20 cellular contexts compared by ENCODE assay signal in genomic region chr17:74426551-74427047, GRCh38. TPM values are rescaled to one million over a fixed set of nuclear protein-coding genes. Genes with fewer than 3 reads are reported as not detected.
DNase-seq lines count a peak whose midpoint lies in the region; ATAC-seq, FAIRE-seq and TF ChIP-seq lines count a peak whose summit lies in the region.
"Had no signal": no experiment of that assay in that cellular context is flagged by ENCODE, and none has a peak within 500 bp of the region (broad histone marks: within the 10 kb centered on the region; RNA-seq: fewer than 3 reads in every experiment).

No MANE protein-coding gene starts in this region.

- POLR2A ChIA-PET in HCT116 (lab: Charles Lee): no interaction called here

- no peak for TF ChIP-seq RAD21 in HCT116 (IDR thresholded peaks at IDR 0.05; ENCODE audit: low read depth)

- RAD21 ChIA-PET in HCT116 (lab: Charles Lee; ENCODE audit: low non-redundant PET in 1 of 2, low total read pairs in 2 of 2, uncharacterized antibody in 2 of 2, unreplicated experiment in 2 of 2): no interaction called here

- DNase-seq in HCT116 (ENCODE audit: low read depth, low spot score): no peak
- no peak for DNase-seq in ascending aorta (ENCODE audit: low spot score in 2 of 2)
- DNase-seq in kidney: no peak
- no peak for DNase-seq in gastrocnemius medialis
- DNase-seq in stimulated activated naive CD4-positive, alpha-beta T cell treated with Interleukin-2 at 50 U/mL for 16 hours (lab: John Stamatoyannopoulos, UW): no peak
- no peak for DNase-seq in NOMO-1 treated with dmso at 0.1 percent for 144 hours (lab: John Stamatoyannopoulos, UW; ENCODE audit: unreplicated experiment)
- DNase-seq in NCI-H1694 treated with DMSO at 0.1 percent for 48 hours (lab: John Stamatoyannopoulos, UW): no peak
- no peak for DNase-seq in anterior cingulate cortex (lab: John Stamatoyannopoulos, UW)
- DNase-seq: activated naive CD4-positive, alpha-beta T cell treated with anti-CD3 and anti-CD28 coated beads, Interleukin-2, amount 50 U/mL, for 16 hours; IMR-90; NCI-H1436; NCI-H510A treated with DMSO at 0.1 percent for 48 hours; posterior cingulate gyrus; stimulated activated CD4-positive, alpha-beta T cell treated with anti-CD3 and anti-CD28 coated beads, Interleukin-4, amount 100 ng/mL, for 4 hours; stimulated activated naive CD8-positive, alpha-beta T cell treated with anti-CD3 and anti-CD28 coated beads, Interleukin-15, amount 100 ng/mL, for 72 hours had no signal

- ATAC-seq in HCT116: no peak
- no peak for ATAC-seq in gastrocnemius medialis
- ATAC-seq: stimulated activated naive CD8-positive, alpha-beta T cell treated with anti-CD3 and anti-CD28 coated beads, Interleukin-15, amount 100 ng/mL, for 72 hours had no signal

- H3K27ac ChIP-seq in HCT116 (ENCODE audit: low read depth, low read length) (no peak overlapping the region), ascending aorta (peak overlapping the region; percentile 55 to 99), kidney (ENCODE audit: low read depth in 2 of 2, low read length in 2 of 2) (peak overlapping the region; percentile 89 to 90), gastrocnemius medialis (peak overlapping the region; percentile 96 to 99 (median 98))

- H3K27me3 ChIP-seq in HCT116 (ENCODE audit: insufficient read depth, low read length) (no peaks in the 10 kb centered on the region), ascending aorta (no peaks in the 10 kb centered on the region), gastrocnemius medialis (no peaks in the 10 kb centered on the region)

- H3K9ac ChIP-seq in HCT116 (ENCODE audit: low read length): no peak overlapping the region
- H3K9ac ChIP-seq in kidney (ENCODE audit: low read length in 2 of 2): peak overlapping the region; percentile 26 to 35

- TF ChIP-seq CTCF in HCT116 (IDR thresholded peaks at IDR 0.05 in 2 of 3, conservative IDR thresholded peaks at IDR 0.05 in 1 of 3; ENCODE audit: borderline replicate concordance in 1 of 3, insufficient read depth in 1 of 3, low read depth in 2 of 3, low read length in 2 of 3) (no peak), ascending aorta (IDR thresholded peaks at IDR 0.05) (no peak), kidney (IDR thresholded peaks at IDR 0.05; ENCODE audit: borderline replicate concordance, extremely low read depth, insufficient read depth) (no peak), gastrocnemius medialis (IDR thresholded peaks at IDR 0.05 in 4 of 5, conservative IDR thresholded peaks at IDR 0.05 in 1 of 5) (no peak)

- H3K4me1 ChIP-seq in HCT116 (ENCODE audit: control insufficient read depth in 1 of 2, insufficient read depth in 2 of 2, low read length in 2 of 2) (peaks cover 32 to 43% of the 10 kb centered on the region in 2 experiments), ascending aorta (peaks cover 9 to 29% of the 10 kb centered on the region in 2 donors), kidney (ENCODE audit: control insufficient read depth in 1 of 2, insufficient read depth in 1 of 2, low read depth in 1 of 2, low read length in 2 of 2) (peaks cover 29 to 34% of the 10 kb centered on the region in 2 donors), gastrocnemius medialis (peaks cover 55 to 65% of the 10 kb centered on the region in 2 donors)

- no peaks in the 10 kb centered on the region for H3K36me3 ChIP-seq in HCT116 (ENCODE audit: control insufficient read depth in 1 of 2, insufficient read depth in 2 of 2, low read length in 2 of 2)
- no peaks in the 10 kb centered on the region for H3K36me3 ChIP-seq in ascending aorta
- no peaks in the 10 kb centered on the region for H3K36me3 ChIP-seq in kidney (ENCODE audit: control insufficient read depth in 1 of 2, insufficient read depth in 2 of 2, low read length in 2 of 2)
- H3K36me3 ChIP-seq in gastrocnemius medialis: no peaks in the 10 kb centered on the region

- H3K79me2 ChIP-seq in HCT116 (ENCODE audit: insufficient read depth, low read length): no peaks in the 10 kb centered on the region

- TF ChIP-seq POLR2A in HCT116 (IDR thresholded peaks at IDR 0.05; ENCODE audit: borderline replicate concordance, extremely low read depth, insufficient read depth, insufficient read length) (no peak), gastrocnemius medialis (IDR thresholded peaks at IDR 0.05) (no peak)

- no peak for FAIRE-seq in kidney (lab: Jason Lieb, UNC)
- FAIRE-seq: colon, G401.6, TTC549 had no signal

- in situ Hi-C loops in gastrocnemius medialis (cut with MboI; ENCODE audit: low sequenced_read_pairs in 4 of 4): no loop called here

- H3K9me3 ChIP-seq in HCT116 (ENCODE audit: control insufficient read depth in 1 of 2, insufficient read depth in 1 of 2, low read depth in 1 of 2, low read length in 2 of 2) (no peaks in the 10 kb centered on the region), ascending aorta (no peaks in the 10 kb centered on the region), kidney (ENCODE audit: control insufficient read depth in 1 of 2, low read length in 2 of 2) (no peaks in the 10 kb centered on the region), gastrocnemius medialis (no peaks in the 10 kb centered on the region)

- H2AFZ ChIP-seq in HCT116 (ENCODE audit: low read depth, low read length, poor library complexity, severe bottlenecking): no peak overlapping the region

- H3K9me2 ChIP-seq in HCT116 (ENCODE audit: insufficient read depth): no peaks in the 10 kb centered on the region

- H4K20me1 ChIP-seq in HCT116 (ENCODE audit: insufficient read depth): no peaks in the 10 kb centered on the region

- intact Hi-C loops in HCT116 (cut with micrococcal nuclease): no loop called here
- intact Hi-C loops in ascending aorta (cut with DNase I): no loop called here
- intact Hi-C loops in kidney (cut with DNase I): no loop called here
- intact Hi-C loops in gastrocnemius medialis (cut with DNase I; ENCODE audit: low total_unique reads): no loop called here

- peak overlapping the region; percentile 15 for H3K4me2 ChIP-seq in HCT116 (ENCODE audit: low read length)

- CTCF ChIA-PET in HCT116 (lab: Charles Lee): no interaction called here

- no peak overlapping the region for H3K4me3 ChIP-seq in HCT116 (replicated peaks in 1 of 2; ENCODE audit: low read depth in 1 of 2, low read length in 2 of 2)
- H3K4me3 ChIP-seq in ascending aorta: no peak overlapping the region
- H3K4me3 ChIP-seq in kidney (ENCODE audit: low read length in 2 of 2): peak overlapping the region in 1 of 2 donors; percentile 46
- H3K4me3 ChIP-seq in gastrocnemius medialis: peak overlapping the region in 2 of 4 donors; percentile 18 to 26

- no TSS peak for BruUV-seq in HCT116 (replicated peaks; lab: Mats Ljungman, UMichigan)

TF ChIP-seq in HCT116, 20 proteins besides CTCF, POLR2A, EP300 and RAD21:
- no peak for TF ChIP-seq ZNF274 (IDR thresholded peaks at IDR 0.05; ENCODE audit: low read depth, low read length)
- TF ChIP-seq SRF (IDR thresholded peaks at IDR 0.05; ENCODE audit: low read depth): no peak

RNA-seq across cellular contexts. Expression of gene GPRC5C, which starts 5.3 kb away (rescaled TPM):
- total RNA-seq in HCT116 (2021; ENCODE audit: unreplicated experiment): 54.4 TPM
- 83.1 and 93.8 TPM in 2 replicates for polyA plus RNA-seq in HCT116 (2012)
- total RNA-seq in ascending aorta: 29.1 TPM
- total RNA-seq in kidney: 358 TPM
- polyA plus RNA-seq in kidney (ENCODE audit: insufficient read depth, low read depth, low replicate concordance): 242 TPM
- 100 to 1,000 TPM in 3 of 4 donors, 10 to 100 TPM in 1; 80.4 to 138 (median 127) TPM for total RNA-seq in gastrocnemius medialis
- total RNA-seq: IMR-90 had no signal
- polyA plus RNA-seq: IMR-90 had no signal

RNA-seq across cellular contexts. Expression of gene CD300A, which starts 39.8 kb away (rescaled TPM):
- total RNA-seq in HCT116 (2021; ENCODE audit: unreplicated experiment) (0.71 TPM), ascending aorta (21.9 TPM), kidney (8.2 TPM), gastrocnemius medialis (1 to 10 TPM in 2 of 4 donors, not detected in 2; 1.4 to 2.5 TPM)
- 0.11 and 0.17 TPM in 2 replicates for polyA plus RNA-seq in HCT116 (2012)
- polyA plus RNA-seq in kidney (ENCODE audit: insufficient read depth, low read depth, low replicate concordance): 3.1 TPM
- total RNA-seq: IMR-90 had no signal
- polyA plus RNA-seq: IMR-90 had no signal

RNA-seq across cellular contexts. Expression of gene GPR142, which starts 59.3 kb away (rescaled TPM):
- not detected for total RNA-seq in HCT116 (2021; ENCODE audit: unreplicated experiment)
- polyA plus RNA-seq in HCT116 (2012): not detected in 2 replicates
- total RNA-seq in ascending aorta: not detected
- total RNA-seq in kidney: not detected
- not detected for polyA plus RNA-seq in kidney (ENCODE audit: insufficient read depth, low read depth, low replicate concordance)
- not detected for total RNA-seq in gastrocnemius medialis
- total RNA-seq: activated CD8-positive, alpha-beta memory T cell treated with anti-CD3 and anti-CD28 coated beads for 36 hours; IMR-90; lower leg skin had no signal
- polyA plus RNA-seq: IMR-90 had no signal
